In genomic region chr6:3032986-3033385, GRCh38 we compare ENCODE assay signal across 23 cellular contexts. TPM values are rescaled to one million over a fixed set of nuclear protein-coding genes. Genes with fewer than 3 reads are reported as not detected.
DNase-seq lines count a peak whose midpoint lies in the region; ATAC-seq and TF ChIP-seq lines count a peak whose summit lies in the region.
"Had no signal": no experiment of that assay in that cellular context is flagged by ENCODE, and none has a peak within 500 bp of the region (broad histone marks: within the 10 kb centered on the region; RNA-seq: fewer than 3 reads in every experiment).

No MANE protein-coding gene starts in this region.

- no peak overlapping the region for H2BK5ac ChIP-seq in IMR-90 (ENCODE audit: low read depth, low read length, poor library complexity, severe bottlenecking)

- no peak overlapping the region for H2AK9ac ChIP-seq in IMR-90 (replicated peaks; ENCODE audit: low read depth, low read length, poor library complexity)

- peaks cover 7% of the 10 kb centered on the region for H3K27me3 ChIP-seq in IMR-90 (ENCODE audit: control insufficient read depth, insufficient read depth, low read length)

- no TSS peak for BruUV-seq in IMR-90 (replicated peaks; lab: Mats Ljungman, UMichigan)

- no peak overlapping the region for H4K5ac ChIP-seq in IMR-90 (ENCODE audit: low read depth, low read length)

- no peak overlapping the region for H3K23ac ChIP-seq in IMR-90 (ENCODE audit: low read depth, low read length)

- H2BK20ac ChIP-seq in IMR-90 (ENCODE audit: low read depth, low read length): no peak overlapping the region

- no peak overlapping the region for H4K8ac ChIP-seq in IMR-90 (ENCODE audit: low read depth in 2 of 2, low read length in 2 of 2)

- H3K18ac ChIP-seq in IMR-90 (ENCODE audit: low read depth, low read length): no peak overlapping the region

- H4K91ac ChIP-seq in IMR-90 (ENCODE audit: insufficient read depth, low read depth, low read length): no peak overlapping the region

- in situ Hi-C loops in IMR-90 (cut with MboI; ENCODE audit: low sequenced_read_pairs): no loop called here

- H2AK5ac ChIP-seq in IMR-90 (ENCODE audit: low read depth, low read length): no peak overlapping the region

- H3K4me2 ChIP-seq in IMR-90 (ENCODE audit: low read depth, low read length): no peak overlapping the region

- H3K27ac ChIP-seq in IMR-90 (ENCODE audit: insufficient read depth, low read length): no peak overlapping the region

- H3K4me3 ChIP-seq in IMR-90 (ENCODE audit: insufficient read depth, low read depth, low read length) (no peak overlapping the region), epithelial cell of esophagus (ENCODE audit: low read length) (no peak overlapping the region)

- no peak overlapping the region for H3K4ac ChIP-seq in IMR-90 (ENCODE audit: low read depth, low read length)

- H3K56ac ChIP-seq in IMR-90 (ENCODE audit: extremely low read depth, insufficient read depth, low read length): no peak overlapping the region

- H3K14ac ChIP-seq in IMR-90 (replicated peaks; ENCODE audit: low read depth, low read length): no peak overlapping the region

- H3K9me1 ChIP-seq in IMR-90 (ENCODE audit: insufficient read depth, low read length): no peaks in the 10 kb centered on the region

- no peak for TF ChIP-seq POLR2A in IMR-90 (IDR thresholded peaks at IDR 0.05; ENCODE audit: low read depth, low read length)

- no peak for TF ChIP-seq RAD21 in IMR-90 (IDR thresholded peaks at IDR 0.05; ENCODE audit: low read length)

- no peak overlapping the region for H2BK120ac ChIP-seq in IMR-90 (ENCODE audit: low read depth, low read length)

- H3K9me3 ChIP-seq in IMR-90 (ENCODE audit: control insufficient read depth, insufficient read depth, low read length): no peaks in the 10 kb centered on the region

- CTCF ChIA-PET in IMR-90 (lab: Yijun Ruan, JAX): no interaction called here

- no peaks in the 10 kb centered on the region for H3K36me3 ChIP-seq in IMR-90 (ENCODE audit: control insufficient read depth, insufficient read depth, low read length)

- no peaks in the 10 kb centered on the region for H4K20me1 ChIP-seq in IMR-90 (ENCODE audit: insufficient read depth, low read length)

- peak; percentile 38 for DNase-seq in AG20443 (ENCODE audit: low spot score)
- peak; percentile 61 for DNase-seq in IMR-90
- peak; percentile 85 for DNase-seq in epithelial cell of esophagus (ENCODE audit: low read depth)
- DNase-seq in iris pigment epithelial cell (ENCODE audit: low read depth): peak; percentile 47
- no peak for DNase-seq in germinal center (ENCODE audit: low spot score)
- DNase-seq in NCI-H226: no peak
- DNase-seq: activated CD8-positive, alpha-beta T cell treated with anti-CD3 and anti-CD28 coated beads, Interleukin-2, amount 10 ng/mL, durations not matched to agents 7 days and 5 days; activated naive CD4-positive, alpha-beta T cell treated with anti-CD3 and anti-CD28 coated beads, Interleukin-2, amount 50 U/mL, for 16 hours; amniotic stem cell; Calu3; DMS79; foreskin melanocyte; Karpas-422; left cardiac atrium; NCI-H1436; NCI-H2081; NCI-H526 treated with DMSO at 0.1 percent for 48 hours; nephron progenitor cell; SIG-M5 had no signal

- H2BK15ac ChIP-seq in IMR-90 (ENCODE audit: low read depth, low read length): no peak overlapping the region

- intact Hi-C loops in IMR-90 (cut with micrococcal nuclease): no loop called here

- H3K79me1 ChIP-seq in IMR-90 (ENCODE audit: low read depth in 1 of 2, low read length in 2 of 2): no peaks in the 10 kb centered on the region

- no peak for ATAC-seq in IMR-90 (ENCODE audit: low read depth)
- no peak for ATAC-seq in HG03025 (IDR thresholded peaks at IDR 0.05; ENCODE audit: low FRiP score, unreplicated experiment)
- ATAC-seq in GM21825 (IDR thresholded peaks at IDR 0.05; ENCODE audit: unreplicated experiment): no peak
- ATAC-seq: activated CD8-positive, alpha-beta T cell treated with anti-CD3 and anti-CD28 coated beads, Interleukin-2, amount 10 ng/mL, durations not matched to agents 7 days and 5 days; left cardiac atrium; Panc1; stimulated activated effector memory CD8-positive, alpha-beta T cell treated with anti-CD3 and anti-CD28 coated beads, Interleukin-12 subunit alpha, Interleukin-12 subunit beta, amount 100 ng/mL, for 72 hours had no signal

- TF ChIP-seq CTCF in IMR-90 (conservative IDR thresholded peaks at IDR 0.05; ENCODE audit: low read depth, low read length) (no peak), epithelial cell of esophagus (IDR thresholded peaks at IDR 0.05; ENCODE audit: insufficient read depth, low read depth, low read length, missing control alignments) (no peak)

- no peak overlapping the region for H2AFZ ChIP-seq in IMR-90 (replicated peaks; ENCODE audit: low read length, poor library complexity)

- H3K4me1 ChIP-seq in IMR-90 (ENCODE audit: control insufficient read depth, insufficient read depth, low read length): no peaks in the 10 kb centered on the region

- H3K9ac ChIP-seq in IMR-90 (ENCODE audit: low read depth, low read length): no peak overlapping the region

- POLR2A ChIA-PET in IMR-90 (lab: Charles Lee; ENCODE audit: unreplicated experiment): no interaction called here

- dilution Hi-C loops in IMR-90 (cut with HindIII; ENCODE audit: low sequenced_read_pairs, unreplicated experiment): no loop called here

- no CpG with 5 or more reads among the region's 3 CpGs for WGBS in IMR-90 (ENCODE audit: extremely low coverage in 2 of 2, insufficient read length in 1 of 2), 2 experiments

TF ChIP-seq in IMR-90, 13 proteins besides CTCF, POLR2A, EP300 and RAD21:
- TF ChIP-seq, protein P1, sequence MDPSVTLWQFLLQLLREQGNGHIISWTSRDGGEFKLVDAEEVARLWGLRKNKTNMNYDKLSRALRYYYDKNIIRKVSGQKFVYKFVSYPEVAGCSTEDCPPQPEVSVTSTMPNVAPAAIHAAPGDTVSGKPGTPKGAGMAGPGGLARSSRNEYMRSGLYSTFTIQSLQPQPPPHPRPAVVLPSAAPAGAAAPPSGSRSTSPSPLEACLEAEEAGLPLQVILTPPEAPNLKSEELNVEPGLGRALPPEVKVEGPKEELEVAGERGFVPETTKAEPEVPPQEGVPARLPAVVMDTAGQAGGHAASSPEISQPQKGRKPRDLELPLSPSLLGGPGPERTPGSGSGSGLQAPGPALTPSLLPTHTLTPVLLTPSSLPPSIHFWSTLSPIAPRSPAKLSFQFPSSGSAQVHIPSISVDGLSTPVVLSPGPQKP (IDR thresholded peaks at IDR 0.05; ENCODE audit: borderline replicate concordance, low read depth, low read length): no peak
- TF ChIP-seq BHLHE40 (IDR thresholded peaks at IDR 0.05; ENCODE audit: low read depth, low read length) (peak; percentile 59), FOS (IDR thresholded peaks at IDR 0.05; ENCODE audit: low read depth, low read length) (no peak), MXI1 (IDR thresholded peaks at IDR 0.05; ENCODE audit: borderline replicate concordance, low read depth, low read length) (no peak), NFE2L2 (IDR thresholded peaks at IDR 0.05; ENCODE audit: low read depth, low read length) (peak; percentile 14; the same call in 1 of the 2 replicates)

RNA-seq across cellular contexts. Expression of gene NQO2, which starts 33.3 kb away (rescaled TPM):
- 59.4 and 72.1 TPM in 2 replicates for total RNA-seq in IMR-90 (2012; rRNA removed)
- 41.9 and 42.5 TPM in 2 replicates for polyA plus RNA-seq in IMR-90 (2012; rRNA removed)
- polyA plus RNA-seq in IMR-90 (2012; cell fraction: cytosol; rRNA removed): 31.1 and 51.6 TPM in 2 replicates
- polyA plus RNA-seq in IMR-90 (2012; cell fraction: nucleus; rRNA removed; ENCODE audit: low replicate concordance): 13.5 and 24.4 TPM in 2 replicates

RNA-seq across cellular contexts. Expression of gene RIPK1, which starts 35.3 kb away (rescaled TPM):
- total RNA-seq in IMR-90 (2012; rRNA removed): 25.6 and 28.6 TPM in 2 replicates
- 11.9 and 12.6 TPM in 2 replicates for polyA plus RNA-seq in IMR-90 (2012; rRNA removed)
- 4.5 and 7.2 TPM in 2 replicates for polyA plus RNA-seq in IMR-90 (2012; cell fraction: cytosol; rRNA removed)
- 9.3 and 27.5 TPM in 2 replicates for polyA plus RNA-seq in IMR-90 (2012; cell fraction: nucleus; rRNA removed; ENCODE audit: low replicate concordance)

Comparison
In these comparisons a context has a peak if more than half of its experiments do, and no peak if none do; other contexts are left out.
1. DNase-seq: peak in AG20443 (single experiment), IMR-90 (single experiment), epithelial cell of esophagus (single experiment) and iris pigment epithelial cell (single experiment); none in germinal center (single experiment) and NCI-H226 (single experiment).